11 cellular contexts compared by ENCODE assay signal in the genomic region with DNA sequence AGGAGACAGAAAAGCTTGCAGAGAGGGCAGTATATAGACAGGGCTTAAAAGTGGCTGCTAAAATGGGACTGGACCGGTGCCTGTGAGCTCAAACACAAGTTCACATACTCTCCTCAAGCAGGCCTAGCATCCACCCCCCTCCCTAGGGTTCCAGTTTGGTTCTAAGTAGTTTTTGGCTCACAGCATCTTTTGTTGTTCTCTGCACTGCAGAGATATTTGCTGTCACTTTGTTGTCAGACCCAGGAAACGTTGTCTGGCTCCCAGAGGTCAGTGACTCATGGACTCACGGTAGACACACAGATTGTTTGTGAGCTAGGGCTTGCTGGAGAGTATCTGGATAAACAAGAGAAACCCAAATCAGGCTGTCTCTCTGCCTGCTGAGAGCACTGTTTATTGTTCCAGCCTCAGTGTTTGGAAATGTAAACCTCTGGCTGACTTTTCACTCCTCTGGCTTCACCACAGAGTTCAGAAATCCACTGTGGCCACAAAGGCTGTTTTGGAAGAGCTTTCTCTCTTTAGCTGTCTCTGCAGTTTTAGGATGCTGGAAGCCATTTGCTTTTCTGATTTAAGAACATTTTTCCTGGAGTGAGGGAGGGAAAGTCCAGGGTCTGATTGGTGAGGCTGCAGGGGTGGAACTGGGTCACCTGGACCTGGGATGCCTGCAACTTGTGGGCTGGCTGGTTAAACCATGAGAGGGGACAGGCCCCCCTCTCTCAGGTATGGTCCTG.
DNase-seq lines count a peak whose midpoint lies in the region; ATAC-seq lines count a peak whose summit lies in the region.
"Had no signal": no experiment of that assay in that cellular context is flagged by ENCODE, and none has a peak within 500 bp of the region (broad histone marks: within the 10 kb centered on the region; RNA-seq: fewer than 3 reads in every experiment).

No MANE protein-coding gene starts in this region.

- no peaks in the 10 kb centered on the region for H3K36me3 ChIP-seq in rectal smooth muscle tissue (ENCODE audit: control insufficient read depth, insufficient read depth, low read length)
- H3K36me3 ChIP-seq: cardiac muscle cell had no signal

- CTCF ChIA-PET in activated CD8-positive, alpha-beta memory T cell treated with anti-CD3 and anti-CD28 coated beads, Interleukin-2, amount 10 ng/mL, durations not matched to agents 7 days and 5 days (lab: Charles Lee), result interaction anchor here (1.0 to 1.6 kb wide), 2 partner anchors 14 to 725 kb away, joined by 3 read pairs; no protein-coding TSS in a partner anchor

- no peaks in the 10 kb centered on the region for H3K36me3 Mint-ChIP-seq in activated T-helper 17 cell treated with anti-CD3 and anti-CD28 coated beads, Interleukin-2, amount 50 U/mL, for 72 hours (ENCODE audit: low read depth)
- no peaks in the 10 kb centered on the region for H3K36me3 Mint-ChIP-seq in activated CD8-positive, alpha-beta memory T cell treated with anti-CD3 and anti-CD28 coated beads, Interleukin-2, amount 10 ng/mL, durations not matched to agents 7 days and 5 days

- H3K9me3 Mint-ChIP-seq in activated T-helper 17 cell treated with anti-CD3 and anti-CD28 coated beads, Interleukin-2, amount 50 U/mL, for 72 hours, result no peaks in the 10 kb centered on the region
- H3K9me3 Mint-ChIP-seq in activated CD8-positive, alpha-beta memory T cell treated with anti-CD3 and anti-CD28 coated beads, Interleukin-2, amount 10 ng/mL, durations not matched to agents 7 days and 5 days (ENCODE audit: low read depth), result no peaks in the 10 kb centered on the region

- H3K4me3 Mint-ChIP-seq in activated T-helper 17 cell treated with anti-CD3 and anti-CD28 coated beads, Interleukin-2, amount 50 U/mL, for 72 hours, result no peak overlapping the region
- H3K4me3 Mint-ChIP-seq in activated CD8-positive, alpha-beta memory T cell treated with anti-CD3 and anti-CD28 coated beads, Interleukin-2, amount 10 ng/mL, durations not matched to agents 7 days and 5 days, result no peak overlapping the region

- no peaks in the 10 kb centered on the region for H3K4me1 Mint-ChIP-seq in activated T-helper 17 cell treated with anti-CD3 and anti-CD28 coated beads, Interleukin-2, amount 50 U/mL, for 72 hours
- H3K4me1 Mint-ChIP-seq in activated CD8-positive, alpha-beta memory T cell treated with anti-CD3 and anti-CD28 coated beads, Interleukin-2, amount 10 ng/mL, durations not matched to agents 7 days and 5 days, result no peaks in the 10 kb centered on the region

- no peak overlapping the region for H3K4me3 ChIP-seq in rectal smooth muscle tissue (ENCODE audit: low read length)
- H3K4me3 ChIP-seq: cardiac muscle cell had no signal

- H3K27me3 Mint-ChIP-seq in activated T-helper 17 cell treated with anti-CD3 and anti-CD28 coated beads, Interleukin-2, amount 50 U/mL, for 72 hours, result peaks cover 3% of the 10 kb centered on the region
- H3K27me3 Mint-ChIP-seq in activated CD8-positive, alpha-beta memory T cell treated with anti-CD3 and anti-CD28 coated beads, Interleukin-2, amount 10 ng/mL, durations not matched to agents 7 days and 5 days, result peaks cover 41% of the 10 kb centered on the region

- no peaks in the 10 kb centered on the region for H3K27me3 ChIP-seq in rectal smooth muscle tissue (ENCODE audit: control insufficient read depth, insufficient read depth, low read length)
- H3K27me3 ChIP-seq: cardiac muscle cell had no signal

- DNase-seq in Daoy (ENCODE audit: low read depth), result peak; percentile 19
- peak; percentile 48 for DNase-seq in globus pallidus (ENCODE audit: low spot score)
- DNase-seq in activated CD8-positive, alpha-beta memory T cell treated with anti-CD3 and anti-CD28 coated beads, Interleukin-2, amount 50 U/mL, for 48 hours, result no peak
- DNase-seq in activated CD8-positive, alpha-beta memory T cell treated with anti-CD3 and anti-CD28 coated beads, Interleukin-2, amount 10 ng/mL, durations not matched to agents 7 days and 5 days, result no peak
- no peak for DNase-seq in NCI-H82 (lab: John Stamatoyannopoulos, UW)
- DNase-seq: activated CD4-positive, alpha-beta T cell treated with anti-CD3 and anti-CD28 coated beads, Interleukin-2, amount 50 U/mL, for 1 hour had no signal

- ATAC-seq in activated T-helper 17 cell treated with anti-CD3 and anti-CD28 coated beads, Interleukin-2, amount 50 U/mL, for 72 hours (replicated peaks), result peak; percentile 44
- no peak for ATAC-seq in activated CD8-positive, alpha-beta memory T cell treated with anti-CD3 and anti-CD28 coated beads, Interleukin-2, amount 10 ng/mL, durations not matched to agents 7 days and 5 days
- no peak for ATAC-seq in HG03432 (IDR thresholded peaks at IDR 0.05; ENCODE audit: unreplicated experiment)
- ATAC-seq: left colon had no signal

- peak overlapping the region; percentile 53 for H3K27ac ChIP-seq in rectal smooth muscle tissue (ENCODE audit: low read depth, low read length)
- H3K27ac ChIP-seq: cardiac muscle cell had no signal

- no peak overlapping the region for H3K27ac Mint-ChIP-seq in activated T-helper 17 cell treated with anti-CD3 and anti-CD28 coated beads, Interleukin-2, amount 50 U/mL, for 72 hours
- H3K27ac Mint-ChIP-seq in activated CD8-positive, alpha-beta memory T cell treated with anti-CD3 and anti-CD28 coated beads, Interleukin-2, amount 10 ng/mL, durations not matched to agents 7 days and 5 days, result no peak overlapping the region

- H3K9ac ChIP-seq in rectal smooth muscle tissue (ENCODE audit: low read length), result no peak overlapping the region

- H3K4me1 ChIP-seq in rectal smooth muscle tissue (ENCODE audit: control insufficient read depth, insufficient read depth, low read length), result peaks cover 24% of the 10 kb centered on the region

Comparison
In these comparisons a context has a peak if more than half of its experiments do, and no peak if none do; other contexts are left out.
1. DNase-seq: peak in Daoy (single experiment) and globus pallidus (single experiment); none in activated CD8-positive, alpha-beta memory T cell treated with anti-CD3 and anti-CD28 coated beads, Interleukin-2, amount 50 U/mL, for 48 hours (single experiment), activated CD8-positive, alpha-beta memory T cell treated with anti-CD3 and anti-CD28 coated beads, Interleukin-2, amount 10 ng/mL, durations not matched to agents 7 days and 5 days (single experiment) and NCI-H82 (single experiment).